ENCODE assay signal across 23 cellular contexts in genomic region chr7:109449760-109450159, GRCh38.
"Had no signal": no experiment of that assay in that cellular context is flagged by ENCODE, and none has a peak within 500 bp of the region (broad histone marks: within the 10 kb centered on the region; RNA-seq: fewer than 3 reads in every experiment).

No MANE protein-coding gene starts in this region.

- H3K4me3 ChIP-seq: MG63, SJSA1, SK-N-MC had no signal

- H3K9me3 ChIP-seq: MG63, SJSA1 had no signal

- DNase-seq: Karpas-422, KBM-7, MG63, NCI-H1092 treated with DMSO at 0.1 percent for 48 hours, NCI-H1417, NCI-H1436 treated with DMSO at 0.1 percent for 48 hours, NCI-H1694, NCI-H187 treated with DMSO at 0.1 percent for 48 hours, NCI-H2029 treated with DMSO at 0.1 percent for 48 hours, NCI-H2171 treated with DMSO at 0.1 percent for 48 hours, NCI-H345, NCI-H446 treated with DMSO at 0.1 percent for 48 hours, NCI-H510A treated with DMSO at 0.1 percent for 48 hours, NCI-H526, NCI-H82, Right ventricle myocardium superior, RPMI8226, SIG-M5, SW 1271, T-cell had no signal

- H3K4me1 ChIP-seq: SJSA1 had no signal

- H3K36me3 ChIP-seq: MG63, SJSA1 had no signal

- H3K27me3 ChIP-seq: MG63, SJSA1 had no signal

- H3K27ac ChIP-seq: SJSA1, SK-N-MC had no signal

- ATAC-seq: T-cell had no signal

- FAIRE-seq: RCC 7860 had no signal
